21 cellular contexts compared by ENCODE assay signal in the genomic region with DNA sequence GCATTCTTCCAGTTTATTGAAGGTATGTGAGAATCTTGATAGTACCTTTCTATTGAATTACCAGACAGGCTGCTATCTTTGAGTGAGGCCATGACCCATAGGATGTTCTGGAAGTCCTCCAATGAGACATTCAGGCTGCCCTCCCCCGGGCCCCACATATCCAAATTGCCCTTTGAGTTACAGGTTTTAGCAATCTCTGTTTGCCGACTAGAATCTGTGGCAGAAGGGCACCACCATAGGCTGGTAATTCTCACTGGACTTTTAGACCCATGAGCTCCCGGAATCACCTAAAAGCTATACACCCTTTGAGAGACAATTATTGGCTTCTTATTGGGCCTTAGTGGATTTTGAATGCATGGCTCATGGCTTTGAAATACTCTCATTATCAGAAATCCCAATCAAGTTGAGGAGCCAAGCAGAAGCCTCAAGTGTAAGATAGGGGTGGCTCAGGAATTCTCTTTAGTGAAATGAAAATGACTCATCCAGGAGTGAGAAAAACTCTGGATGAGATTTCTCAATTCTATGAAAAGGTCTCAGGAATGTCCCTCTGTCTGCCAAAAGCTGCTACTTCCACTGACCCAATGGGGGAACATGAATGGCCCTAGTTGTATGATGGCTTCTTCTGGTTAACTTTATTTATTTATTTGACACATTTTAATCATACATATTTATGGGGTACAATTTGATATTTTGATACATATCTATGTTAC.
DNase-seq lines count a peak whose midpoint lies in the region; ATAC-seq and TF ChIP-seq lines count a peak whose summit lies in the region.
"Had no signal": no experiment of that assay in that cellular context is flagged by ENCODE, and none has a peak within 500 bp of the region (broad histone marks: within the 10 kb centered on the region; RNA-seq: fewer than 3 reads in every experiment).

No MANE protein-coding gene starts in this region.

- intact Hi-C loops in mucosa of descending colon (cut with DNase I, micrococcal nuclease): no loop called here
- intact Hi-C loops in spleen (cut with DNase I; ENCODE audit: low total_unique reads): no loop called here
- intact Hi-C loops in right cardiac atrium (cut with DNase I): no loop called here

- H3K4me3 ChIP-seq in AG09309 (ENCODE audit: control insufficient read depth, low read depth, low read length): no peak overlapping the region
- no peak overlapping the region for H3K4me3 ChIP-seq in cardiac fibroblast (replicated peaks in 1 of 2; ENCODE audit: low read depth in 2 of 2, low read length in 2 of 2)
- no peak overlapping the region for H3K4me3 ChIP-seq in mucosa of descending colon
- H3K4me3 ChIP-seq in spleen: no peak overlapping the region
- H3K4me3 ChIP-seq in right cardiac atrium (ENCODE audit: low read length): no peak overlapping the region
- H3K4me3 ChIP-seq: left ventricle myocardium inferior, sigmoid colon, upper lobe of right lung had no signal

- H3K27ac ChIP-seq in spleen (no peak overlapping the region), right cardiac atrium (ENCODE audit: low read length) (no peak overlapping the region)
- H3K27ac ChIP-seq: left ventricle myocardium inferior, sigmoid colon, upper lobe of right lung had no signal

- H3K36me3 ChIP-seq in mucosa of descending colon (ENCODE audit: low read depth) (no peaks in the 10 kb centered on the region), spleen (no peaks in the 10 kb centered on the region)
- H3K36me3 ChIP-seq: left ventricle myocardium inferior, sigmoid colon, upper lobe of right lung had no signal

- DNase-seq in AG09309 (ENCODE audit: low read depth) (peak; percentile 31), HS-5 (ENCODE audit: low read depth) (peak; percentile 10), cardiac fibroblast (ENCODE audit: low read depth in 2 of 2) (peak; percentile 53 to 55), left lobe of liver (ENCODE audit: low spot score) (no peak), mucosa of descending colon (no peak), spleen (no peak), right cardiac atrium (no peak)
- DNase-seq: ACHN; activated CD4-positive, alpha-beta T cell treated with anti-CD3 and anti-CD28 coated beads, Interleukin-2, amount 50 U/mL, for 4 hours; activated CD8-positive, alpha-beta memory T cell treated with anti-CD3 and anti-CD28 coated beads, Interleukin-2, amount 50 U/mL, for 48 hours; activated naive CD8-positive, alpha-beta T cell treated with anti-CD3 and anti-CD28 coated beads, Interleukin-2, amount 10 ng/mL, durations not matched to agents 7 days and 5 days; DMS53; effector memory CD4-positive, alpha-beta T cell; left ventricle myocardium inferior; NCI-H524 treated with DMSO at 0.1 percent for 48 hours; sigmoid colon; SK-N-SH; upper lobe of right lung had no signal

- WGBS in spleen, 5 donors: 59 to 82% (median 64%) methylated on average over 3 of the region's 3 CpGs
- 54% methylated on average over 3 of the region's 3 CpGs for WGBS in right cardiac atrium

- ATAC-seq in left lobe of liver: peak; percentile 56
- no peak for ATAC-seq in GM21723 (IDR thresholded peaks at IDR 0.05; ENCODE audit: unreplicated experiment)
- no peak for ATAC-seq in mucosa of descending colon
- no peak for ATAC-seq in right cardiac atrium
- ATAC-seq: esophagus mucosa, upper lobe of right lung, WTC11 had no signal

- H3K9me3 ChIP-seq in mucosa of descending colon (peaks cover 7% of the 10 kb centered on the region), spleen (peaks cover 0 to 6% (median 0%) of the 10 kb centered on the region in 8 donors), right cardiac atrium (ENCODE audit: control insufficient read depth, low read length) (no peaks in the 10 kb centered on the region)
- H3K9me3 ChIP-seq: sigmoid colon, SK-N-SH, upper lobe of right lung had no signal

- TF ChIP-seq CTCF in AG09309 (IDR thresholded peaks at IDR 0.05; ENCODE audit: control insufficient read depth, insufficient read depth, low read depth, low read length, missing control alignments) (no peak), cardiac fibroblast (IDR thresholded peaks at IDR 0.05; ENCODE audit: low read depth, low read length) (peak; percentile 8), mucosa of descending colon (IDR thresholded peaks at IDR 0.05) (no peak), spleen (IDR thresholded peaks at IDR 0.05 in 8 of 11, conservative IDR thresholded peaks at IDR 0.05 in 3 of 11) (no peak)

- no peak for TF ChIP-seq POLR2A in spleen (IDR thresholded peaks at IDR 0.05)

- H3K4me1 ChIP-seq in mucosa of descending colon (ENCODE audit: low read depth) (no peaks in the 10 kb centered on the region), spleen (no peaks in the 10 kb centered on the region), right cardiac atrium (ENCODE audit: control insufficient read depth, insufficient read depth, low read length) (no peaks in the 10 kb centered on the region)
- H3K4me1 ChIP-seq: left ventricle myocardium inferior, sigmoid colon, upper lobe of right lung had no signal

- no peaks in the 10 kb centered on the region for H3K27me3 ChIP-seq in spleen (replicated peaks in 1 of 7)
- no peaks in the 10 kb centered on the region for H3K27me3 ChIP-seq in right cardiac atrium (ENCODE audit: control insufficient read depth, insufficient read depth)
- H3K27me3 ChIP-seq: sigmoid colon, upper lobe of right lung had no signal

Comparison
In these comparisons a context has a peak if more than half of its experiments do, and no peak if none do; other contexts are left out.
1. DNase-seq: peak in AG09309 (single experiment), HS-5 (single experiment) and cardiac fibroblast (2 of 2); none in left lobe of liver (single experiment), mucosa of descending colon (0 of 3), spleen (single experiment) and right cardiac atrium (0 of 3).